ENCODE assay signal across 10 cellular contexts in the genomic region with DNA sequence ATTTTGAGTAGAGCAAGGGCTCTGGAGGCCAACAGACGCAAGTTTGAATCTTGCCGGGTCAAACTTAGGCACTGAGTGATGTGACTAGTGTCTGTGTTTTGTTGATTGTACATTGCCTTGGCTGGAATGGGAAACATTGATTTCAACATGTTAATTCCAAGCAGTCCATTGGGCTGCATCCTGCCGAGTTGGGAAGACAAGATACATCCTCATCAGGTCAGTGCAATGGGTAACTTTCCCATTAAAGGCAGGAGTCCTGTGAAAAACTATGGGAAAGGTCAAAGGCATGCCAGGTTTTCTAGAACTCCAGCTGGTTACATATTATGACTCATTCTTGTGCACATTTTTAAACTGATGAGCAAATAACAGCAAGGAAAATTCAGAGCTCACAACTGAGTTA.
DNase-seq lines count a peak whose midpoint lies in the region; ATAC-seq, FAIRE-seq and TF ChIP-seq lines count a peak whose summit lies in the region.
"Had no signal": no experiment of that assay in that cellular context is flagged by ENCODE, and none has a peak within 500 bp of the region (broad histone marks: within the 10 kb centered on the region; RNA-seq: fewer than 3 reads in every experiment).

No MANE protein-coding gene starts in this region.

- no peak overlapping the region for H3K9ac ChIP-seq in H1 (replicated peaks in 1 of 4; ENCODE audit: extremely low read depth in 1 of 4, low read depth in 3 of 4, low read length in 3 of 4)

- H3K27me3 ChIP-seq in H1 (replicated peaks in 1 of 4; ENCODE audit: control insufficient read depth in 3 of 4, extremely low read depth in 1 of 4, insufficient read depth in 3 of 4, low read length in 3 of 4) (no peaks in the 10 kb centered on the region), neutrophil (no peaks in the 10 kb centered on the region)
- H3K27me3 ChIP-seq: cardiac muscle cell had no signal

- FAIRE-seq in H1 (lab: Jason Lieb, UNC): no peak

- H3K36me3 ChIP-seq in H1 (ENCODE audit: control insufficient read depth in 2 of 4, insufficient read depth in 4 of 4, low read length in 3 of 4): no peaks in the 10 kb centered on the region
- H3K36me3 ChIP-seq in neutrophil: no peaks in the 10 kb centered on the region
- H3K36me3 ChIP-seq: cardiac muscle cell had no signal

- no peaks in the 10 kb centered on the region; the same call in 1 of the 2 replicates for H3K23me2 ChIP-seq in H1 (ENCODE audit: low read depth, low read length)

- H3K79me2 ChIP-seq in H1 (ENCODE audit: control insufficient read depth in 1 of 2, insufficient read depth in 2 of 2, low read length in 2 of 2): no peaks in the 10 kb centered on the region

- no peak overlapping the region for H3K27ac ChIP-seq in H1 (ENCODE audit: low read depth, low read length)
- H3K27ac ChIP-seq in neutrophil: peak overlapping the region; percentile 86
- H3K27ac ChIP-seq: cardiac muscle cell had no signal

- no peak for TF ChIP-seq CTCF in H1 (IDR thresholded peaks at IDR 0.05; ENCODE audit: control extremely low read depth in 1 of 3, insufficient read depth in 1 of 3, low read depth in 1 of 3, low read length in 3 of 3)
- TF ChIP-seq CTCF in neutrophil (IDR thresholded peaks at IDR 0.05): no peak

- no peak for ATAC-seq in GM18511 (IDR thresholded peaks at IDR 0.05; ENCODE audit: unreplicated experiment)

- 0 out of 2 replicates have a peak overlapping the region, but pooled peaks have one; percentile 3 for H2BK5ac ChIP-seq in H1 (ENCODE audit: low read depth, low read length)

- 81% methylated on average over 3 of the region's 3 CpGs; no CpG with 5 or more reads in 1 of the 2 experiments for WGBS in H1 (ENCODE audit: extremely low coverage in 1 of 2, insufficient coverage in 1 of 2, insufficient read length in 1 of 2, insufficient replicate concordance in 2 of 2, low coverage in 1 of 2, low lambda C conversion rate in 2 of 2, missing lambda C conversion rate in 1 of 2), 2 experiments

- no peak overlapping the region for H3K23ac ChIP-seq in H1 (ENCODE audit: insufficient read length)

- TF ChIP-seq EP300 in H1 (IDR thresholded peaks at IDR 0.05; ENCODE audit: borderline replicate concordance in 1 of 2, low read depth in 2 of 2, low read length in 2 of 2): no peak

- TF ChIP-seq RAD21 in H1 (IDR thresholded peaks at IDR 0.05 in 1 of 2, conservative IDR thresholded peaks at IDR 0.05 in 1 of 2; ENCODE audit: low read depth in 2 of 2, low read length in 2 of 2): no peak

- no peak overlapping the region for H2AK5ac ChIP-seq in H1 (ENCODE audit: low read depth, low read length)

- H2BK12ac ChIP-seq in H1 (ENCODE audit: low read depth, low read length): no peak overlapping the region

- H4K8ac ChIP-seq in H1 (ENCODE audit: extremely low read depth, insufficient read depth, low read length): no peak overlapping the region

- no peaks in the 10 kb centered on the region for H4K20me1 ChIP-seq in H1 (replicated peaks in 1 of 2; ENCODE audit: control insufficient read depth in 1 of 2, insufficient read depth in 2 of 2, low read length in 2 of 2)

- H3K4me3 ChIP-seq in H1 (ENCODE audit: extremely low read depth in 1 of 4, insufficient read depth in 2 of 4, low read depth in 3 of 4, low read length in 4 of 4): no peak overlapping the region
- no peak overlapping the region for H3K4me3 ChIP-seq in neutrophil (ENCODE audit: low read depth in 1 of 2, low read length in 1 of 2)
- H3K4me3 ChIP-seq: cardiac muscle cell had no signal

- no peak overlapping the region for H4K5ac ChIP-seq in H1 (ENCODE audit: insufficient read length, low read depth, low read length)

- H3K4me2 ChIP-seq in H1 (ENCODE audit: insufficient read depth in 1 of 2, low read depth in 2 of 2, low read length in 2 of 2): no peak overlapping the region

- no peak for TF ChIP-seq POLR2A in H1 (IDR thresholded peaks at IDR 0.05; ENCODE audit: control extremely low read depth in 1 of 2, low read depth in 2 of 2, low read length in 2 of 2)

- H3K9me3 ChIP-seq in H1 (ENCODE audit: insufficient read depth in 2 of 2, low read depth in 1 of 2, low read length in 1 of 2) (no peaks in the 10 kb centered on the region), neutrophil (no peaks in the 10 kb centered on the region)

- H4K91ac ChIP-seq in H1 (replicated peaks; ENCODE audit: insufficient read length, low read length): peak overlapping the region; percentile 70

- H3K4me1 ChIP-seq in H1 (replicated peaks in 1 of 4; ENCODE audit: control insufficient read depth in 3 of 4, insufficient read depth in 4 of 4, low read length in 3 of 4): no peaks in the 10 kb centered on the region
- peaks cover 38 to 39% of the 10 kb centered on the region in 2 experiments for H3K4me1 ChIP-seq in neutrophil (ENCODE audit: control insufficient read depth in 1 of 2, insufficient read depth in 1 of 2, low read depth in 1 of 2, low read length in 1 of 2)

- no peak overlapping the region for H3K4ac ChIP-seq in H1 (replicated peaks; ENCODE audit: insufficient read length, low read depth, low read length)

- no peak overlapping the region for H2BK120ac ChIP-seq in H1 (replicated peaks; ENCODE audit: low read depth, low read length)

- no peaks in the 10 kb centered on the region for H3K79me1 ChIP-seq in H1 (ENCODE audit: low read depth, low read length)

- POLR2A ChIA-PET in H1 (lab: Charles Lee; ENCODE audit: partially characterized antibody): no interaction called here

- H2BK20ac ChIP-seq in H1 (ENCODE audit: low read length): no peak overlapping the region

- CTCF ChIA-PET in H1 (lab: Charles Lee; ENCODE audit: partially characterized antibody): interaction anchor here (1.0 to 2.1 kb wide), 3 partner anchors 10 to 13 kb away, joined by 3 to 5 read pairs (median 3); no protein-coding TSS in a partner anchor

- DNase-seq in DMS53 (lab: John Stamatoyannopoulos, UW) (peak; percentile 81), NCI-H446 treated with DMSO at 0.1 percent for 48 hours (lab: John Stamatoyannopoulos, UW) (peak; percentile 32), H1 (ENCODE audit: low read depth in 1 of 2, low spot score in 2 of 2) (no peak), C1 segment of cervical spinal cord (lab: John Stamatoyannopoulos, UW) (no peak), NCI-H2196 (lab: John Stamatoyannopoulos, UW; ENCODE audit: unreplicated experiment) (no peak), kidney glomerular epithelial cell (lab: John Stamatoyannopoulos, UW) (no peak)
- DNase-seq: GDM1 had no signal

- no peak overlapping the region for H2AFZ ChIP-seq in H1 (ENCODE audit: low read length)

- no peak overlapping the region for H3K14ac ChIP-seq in H1 (ENCODE audit: insufficient read length)

- 0 out of 2 replicates have a peak overlapping the region, but pooled peaks have one; percentile 34 for H3K18ac ChIP-seq in H1 (ENCODE audit: extremely low read depth, low read length)

- no peak overlapping the region for H3K56ac ChIP-seq in H1 (replicated peaks; ENCODE audit: insufficient read length, low read depth, low read length)

- H2BK15ac ChIP-seq in H1 (ENCODE audit: low read length): no peak overlapping the region

TF ChIP-seq in H1, 55 proteins besides CTCF, POLR2A, EP300 and RAD21:
- no peak for TF ChIP-seq MAFK (IDR thresholded peaks at IDR 0.05; ENCODE audit: low read depth, low read length)
- no peak for TF ChIP-seq CBX5 (IDR thresholded peaks at IDR 0.05; ENCODE audit: low read depth, low read length)
- TF ChIP-seq BCL11A (IDR thresholded peaks at IDR 0.05; ENCODE audit: low read depth in 2 of 2, low read length in 2 of 2): no peak
- TF ChIP-seq PHF8 (conservative IDR thresholded peaks at IDR 0.05; ENCODE audit: low read depth, low read length): no peak

Comparison
In these comparisons a context has a peak if more than half of its experiments do, and no peak if none do; other contexts are left out.
1. DNase-seq: peak in DMS53 (single experiment) and NCI-H446 treated with DMSO at 0.1 percent for 48 hours (single experiment); none in H1 (0 of 2), C1 segment of cervical spinal cord (0 of 14), NCI-H2196 (single experiment) and kidney glomerular epithelial cell (single experiment).